In the genomic region with DNA sequence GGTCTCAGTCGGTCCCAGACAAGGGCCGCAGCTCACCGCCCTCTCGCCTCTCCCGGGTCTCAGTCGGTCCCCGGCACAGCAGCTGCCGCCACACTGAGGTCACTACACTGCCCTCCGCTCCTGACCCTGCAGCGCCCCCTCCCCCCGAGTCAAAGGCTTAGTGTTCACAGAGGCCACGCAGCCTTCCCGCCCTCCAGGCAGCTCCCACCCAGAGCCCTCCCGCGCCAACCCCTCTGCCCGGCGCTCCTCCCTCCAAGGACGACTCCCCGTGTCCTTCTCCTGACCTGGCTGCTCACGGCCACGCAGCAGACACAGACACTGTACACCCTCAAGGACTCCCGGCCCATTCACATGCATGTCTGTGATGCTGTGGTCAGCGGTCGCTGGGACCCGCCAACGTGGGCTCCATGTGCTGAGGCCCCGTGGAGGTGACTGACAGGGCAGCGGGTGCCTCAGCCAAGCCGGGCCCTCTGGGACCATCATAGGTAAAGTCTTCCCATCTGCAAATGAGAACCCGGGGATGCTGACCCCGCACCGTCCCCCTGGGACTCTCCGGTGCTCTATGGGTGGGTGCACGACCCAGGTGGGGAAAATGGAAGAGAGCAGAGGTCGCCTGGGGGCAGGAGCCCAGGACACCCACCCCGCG, we compare ENCODE assay signal across 26 cellular contexts. TPM values are rescaled to one million over a fixed set of nuclear protein-coding genes. Genes with fewer than 3 reads are reported as not detected.
"Had no signal": no experiment of that assay in that cellular context is flagged by ENCODE, and none has a peak within 500 bp of the region (broad histone marks: within the 10 kb centered on the region; RNA-seq: fewer than 3 reads in every experiment).

No MANE protein-coding gene starts in this region.

- H3K36me3 Mint-ChIP-seq: activated CD8-positive, alpha-beta memory T cell treated with anti-CD3 and anti-CD28 coated beads, Interleukin-2, amount 10 ng/mL, durations not matched to agents 7 days and 5 days; activated naive CD4-positive, alpha-beta T cell treated with anti-CD3 and anti-CD28 coated beads, Interleukin-2, amount 50 U/mL, for 24 hours; T-cell had no signal

- H3K4me1 ChIP-seq: ascending aorta, body of pancreas had no signal

- H3K27me3 ChIP-seq: ascending aorta, body of pancreas had no signal

- H3K36me3 ChIP-seq: ascending aorta had no signal

- H3K4me3 Mint-ChIP-seq: activated B cell treated with CpG ODN at 0.5 μM for 24 hours; activated CD4-positive, alpha-beta T cell treated with anti-CD3 and anti-CD28 coated beads, Interleukin-2, amount 10 ng/mL, durations not matched to agents 24 days and 14 days; activated CD8-positive, alpha-beta memory T cell treated with anti-CD3 and anti-CD28 coated beads, Interleukin-2, amount 10 ng/mL, durations not matched to agents 7 days and 5 days; activated naive CD4-positive, alpha-beta T cell treated with anti-CD3 and anti-CD28 coated beads, Interleukin-2, amount 50 U/mL, for 24 hours; activated T-cell treated with anti-CD3 and anti-CD28 coated beads, Interleukin-2, amount 50 U/mL, for 24 hours; activated T-helper 1 cell treated with anti-CD3 and anti-CD28 coated beads, Interleukin-12 subunit alpha, Interleukin-12 subunit beta, Interleukin-2, Interleukin-4 antibody, amounts not matched to agents 30 ng/mL and 10 ng/mL and 1 ng/mL, durations not matched to agents 14 hours and 24 hours and 36 hours; T-cell had no signal

- H3K27ac Mint-ChIP-seq: activated B cell treated with CpG ODN at 0.5 μM for 24 hours; activated CD4-positive, alpha-beta T cell treated with anti-CD3 and anti-CD28 coated beads, Interleukin-2, amount 10 ng/mL, durations not matched to agents 24 days and 14 days; activated CD8-positive, alpha-beta memory T cell treated with anti-CD3 and anti-CD28 coated beads, Interleukin-2, amount 10 ng/mL, durations not matched to agents 7 days and 5 days; activated naive CD4-positive, alpha-beta T cell treated with anti-CD3 and anti-CD28 coated beads, Interleukin-2, amount 50 U/mL, for 24 hours; activated T-cell treated with anti-CD3 and anti-CD28 coated beads, Interleukin-2, amount 50 U/mL, for 24 hours; activated T-helper 1 cell treated with anti-CD3 and anti-CD28 coated beads, Interleukin-12 subunit alpha, Interleukin-12 subunit beta, Interleukin-2, Interleukin-4 antibody, amounts not matched to agents 30 ng/mL and 10 ng/mL and 1 ng/mL, durations not matched to agents 14 hours and 24 hours and 36 hours; T-cell had no signal

- DNase-seq: activated B cell treated with CpG ODN at 0.5 μM for 24 hours; activated CD4-positive, alpha-beta T cell treated with anti-CD3 and anti-CD28 coated beads for 1 hour; activated CD4-positive, alpha-beta T cell treated with anti-CD3 and anti-CD28 coated beads, Interleukin-2, amount 10 ng/mL, durations not matched to agents 24 days and 14 days; activated CD4-positive, alpha-beta T cell treated with anti-CD3 and anti-CD28 coated beads, Interleukin-2, amount 50 U/mL, for 48 hours; activated CD8-positive, alpha-beta memory T cell treated with anti-CD3 and anti-CD28 coated beads, Interleukin-2, amount 10 ng/mL, durations not matched to agents 7 days and 5 days; activated effector memory CD4-positive, alpha-beta T cell treated with Interleukin-2 at 50 U/mL for 16 hours; activated naive CD4-positive, alpha-beta T cell; activated T-cell treated with anti-CD3 and anti-CD28 coated beads, Interleukin-2, amount 50 U/mL, for 24 hours; body of pancreas; KG1; NCI-H1092; NCI-H1930; NCI-H2171 treated with DMSO at 0.1 percent for 48 hours; NCI-H226; NCI-H526; RPMI8226; T-cell; T-helper 2 cell; T1000 had no signal

- H3K27ac ChIP-seq: ascending aorta, body of pancreas, SK-N-MC had no signal

- H3K4me3 ChIP-seq: ascending aorta, body of pancreas, SK-N-MC had no signal

- H3K4me1 Mint-ChIP-seq: activated B cell treated with CpG ODN at 0.5 μM for 24 hours; activated CD4-positive, alpha-beta T cell treated with anti-CD3 and anti-CD28 coated beads, Interleukin-2, amount 10 ng/mL, durations not matched to agents 24 days and 14 days; activated CD8-positive, alpha-beta memory T cell treated with anti-CD3 and anti-CD28 coated beads, Interleukin-2, amount 10 ng/mL, durations not matched to agents 7 days and 5 days had no signal

- ATAC-seq: activated CD8-positive, alpha-beta memory T cell treated with anti-CD3 and anti-CD28 coated beads, Interleukin-2, amount 10 ng/mL, durations not matched to agents 7 days and 5 days; body of pancreas; Panc1; Right ventricle myocardium inferior; T-cell had no signal

- H3K9me3 Mint-ChIP-seq: activated B cell treated with CpG ODN at 0.5 μM for 24 hours; activated CD4-positive, alpha-beta T cell treated with anti-CD3 and anti-CD28 coated beads, Interleukin-2, amount 10 ng/mL, durations not matched to agents 24 days and 14 days; activated naive CD4-positive, alpha-beta T cell treated with anti-CD3 and anti-CD28 coated beads, Interleukin-2, amount 50 U/mL, for 24 hours; activated T-cell treated with anti-CD3 and anti-CD28 coated beads, Interleukin-2, amount 50 U/mL, for 24 hours; activated T-helper 1 cell treated with anti-CD3 and anti-CD28 coated beads, Interleukin-12 subunit alpha, Interleukin-12 subunit beta, Interleukin-2, Interleukin-4 antibody, amounts not matched to agents 30 ng/mL and 10 ng/mL and 1 ng/mL, durations not matched to agents 14 hours and 24 hours and 36 hours; T-cell had no signal

RNA-seq across cellular contexts. Expression of a gene that starts 16.3 kb away (rescaled TPM):
- total RNA-seq: activated B cell treated with CpG ODN at 0.5 μM for 24 hours; activated CD4-positive, alpha-beta T cell treated with anti-CD3 and anti-CD28 coated beads, Interleukin-2, amount 10 ng/mL, durations not matched to agents 24 days and 14 days; activated CD8-positive, alpha-beta memory T cell treated with anti-CD3 and anti-CD28 coated beads, Interleukin-2, amount 10 ng/mL, durations not matched to agents 7 days and 5 days; activated T-helper 1 cell treated with anti-CD3 and anti-CD28 coated beads, Interleukin-12 subunit alpha, Interleukin-12 subunit beta, Interleukin-2, Interleukin-4 antibody, amounts not matched to agents 30 ng/mL and 10 ng/mL and 1 ng/mL, durations not matched to agents 14 hours and 24 hours and 36 hours; ascending aorta; body of pancreas; NCI-H460; Right ventricle myocardium inferior had no signal
